ENCODE assay signal across 21 cellular contexts in the genomic region with DNA sequence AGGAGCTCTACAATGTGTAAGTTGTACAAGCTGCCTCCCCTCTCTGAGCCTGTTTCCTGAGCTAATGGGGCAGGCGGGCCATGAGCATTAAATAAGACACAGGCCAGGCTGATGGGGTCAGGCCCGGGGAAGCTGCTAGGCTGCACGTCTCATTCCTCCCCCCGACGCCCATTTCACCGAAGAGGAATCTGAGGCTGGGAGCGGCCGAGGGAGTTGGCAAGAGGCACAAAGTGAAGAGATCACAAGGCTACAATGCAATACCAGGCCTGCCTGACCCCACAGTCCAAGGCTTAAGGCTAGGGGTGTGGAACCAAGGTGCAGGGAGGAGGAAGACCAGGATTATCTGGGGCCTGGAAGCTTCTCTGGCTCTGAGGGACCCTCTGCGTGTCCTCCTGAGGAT. TPM values are rescaled to one million over a fixed set of nuclear protein-coding genes. Genes with fewer than 3 reads are reported as not detected.
DNase-seq lines count a peak whose midpoint lies in the region; ATAC-seq and TF ChIP-seq lines count a peak whose summit lies in the region.
"Had no signal": no experiment of that assay in that cellular context is flagged by ENCODE, and none has a peak within 500 bp of the region (broad histone marks: within the 10 kb centered on the region; RNA-seq: fewer than 3 reads in every experiment).

No MANE protein-coding gene starts in this region.

- ATAC-seq in Right ventricle myocardium inferior (peak; percentile 14), HG02981 (IDR thresholded peaks at IDR 0.05; ENCODE audit: unreplicated experiment) (no peak), GM19035 (IDR thresholded peaks at IDR 0.05; ENCODE audit: unreplicated experiment) (no peak)
- ATAC-seq: activated T-helper 17 cell treated with anti-CD3 and anti-CD28 coated beads, Interleukin-2, amount 50 U/mL, for 72 hours; stimulated activated effector memory CD8-positive, alpha-beta T cell treated with anti-CD3 and anti-CD28 coated beads, Interleukin-12 subunit alpha, Interleukin-12 subunit beta, amount 100 ng/mL, for 72 hours had no signal

- H3K9me3 ChIP-seq in neural progenitor cell (ENCODE audit: low read depth) (no peaks in the 10 kb centered on the region), vagina (no peaks in the 10 kb centered on the region)

- peaks cover 13% of the 10 kb centered on the region for H3K27me3 Mint-ChIP-seq in neural progenitor cell (ENCODE audit: insufficient read depth, low read depth)
- H3K27me3 Mint-ChIP-seq in activated T-cell treated with anti-CD3 and anti-CD28 coated beads, Interleukin-2, amount 50 U/mL, for 24 hours: no peaks in the 10 kb centered on the region
- H3K27me3 Mint-ChIP-seq: activated CD4-positive, alpha-beta memory T cell treated with anti-CD3 and anti-CD28 coated beads for 36 hours; activated T-helper 17 cell treated with anti-CD3 and anti-CD28 coated beads, Interleukin-2, amount 50 U/mL, for 72 hours had no signal

- H3K36me3 ChIP-seq in neural progenitor cell (no peaks in the 10 kb centered on the region), vagina (peaks cover 0 to 39% of the 10 kb centered on the region in 2 donors)

- H4K20me1 ChIP-seq in neural progenitor cell (ENCODE audit: low read depth): no peaks in the 10 kb centered on the region

- H3K4me2 ChIP-seq in neural progenitor cell: no peak overlapping the region

- no peak overlapping the region for H3K4me3 Mint-ChIP-seq in neural progenitor cell
- H3K4me3 Mint-ChIP-seq in activated T-cell treated with anti-CD3 and anti-CD28 coated beads, Interleukin-2, amount 50 U/mL, for 24 hours: no peak overlapping the region
- H3K4me3 Mint-ChIP-seq: activated CD4-positive, alpha-beta memory T cell treated with anti-CD3 and anti-CD28 coated beads for 36 hours; activated T-helper 17 cell treated with anti-CD3 and anti-CD28 coated beads, Interleukin-2, amount 50 U/mL, for 72 hours; stimulated activated effector memory CD8-positive, alpha-beta T cell treated with anti-CD3 and anti-CD28 coated beads, Interleukin-12 subunit alpha, Interleukin-12 subunit beta, amount 100 ng/mL, for 72 hours had no signal

- H3K27ac ChIP-seq in neural progenitor cell (no peak overlapping the region), vagina (peak overlapping the region; percentile 78)
- H3K27ac ChIP-seq: 22Rv1 had no signal

- DNase-seq in Right ventricle myocardium inferior (ENCODE audit: missing footprints): no peak
- DNase-seq in cardiac septum (ENCODE audit: low spot score): no peak
- peak; percentile 43 for DNase-seq in fibroblast of gingiva (ENCODE audit: low read depth)
- no peak for DNase-seq in neural progenitor cell (ENCODE audit: low spot score)
- DNase-seq in vagina (ENCODE audit: extremely low spot score in 2 of 2): no peak
- no peak for DNase-seq in activated T-cell treated with anti-CD3 and anti-CD28 coated beads, Interleukin-2, amount 50 U/mL, for 24 hours
- DNase-seq: activated CD4-positive, alpha-beta memory T cell treated with anti-CD3 and anti-CD28 coated beads for 36 hours; anterior cingulate cortex; COR-L47; H7; Kasumi-1; kidney; NCI-H187; stimulated activated CD4-positive, alpha-beta T cell treated with anti-CD3 and anti-CD28 coated beads, Interleukin-4, amount 100 ng/mL, for 4 hours had no signal

- no peaks in the 10 kb centered on the region for H3F3A ChIP-seq in neural progenitor cell (ENCODE audit: low read depth)

- TF ChIP-seq CTCF in neural progenitor cell (IDR thresholded peaks at IDR 0.05) (no peak), vagina (IDR thresholded peaks at IDR 0.05) (no peak)

- H3K79me2 ChIP-seq in neural progenitor cell (ENCODE audit: low read depth): no peaks in the 10 kb centered on the region

- H3K4me1 Mint-ChIP-seq in neural progenitor cell: peaks cover 32% of the 10 kb centered on the region
- peaks cover under 1% of the 10 kb centered on the region for H3K4me1 Mint-ChIP-seq in activated T-cell treated with anti-CD3 and anti-CD28 coated beads, Interleukin-2, amount 50 U/mL, for 24 hours (ENCODE audit: low read depth)

- no peak overlapping the region for H3K9ac ChIP-seq in neural progenitor cell

- TF ChIP-seq POLR2A in vagina (IDR thresholded peaks at IDR 0.05): no peak

- H3K27me3 ChIP-seq in neural progenitor cell: no peaks in the 10 kb centered on the region
- no peaks in the 10 kb centered on the region for H3K27me3 ChIP-seq in vagina

- H3K4me3 ChIP-seq in neural progenitor cell (no peak overlapping the region), vagina (no peak overlapping the region)

- H3K27ac Mint-ChIP-seq in neural progenitor cell: peak overlapping the region; percentile 33
- no peak overlapping the region for H3K27ac Mint-ChIP-seq in activated T-cell treated with anti-CD3 and anti-CD28 coated beads, Interleukin-2, amount 50 U/mL, for 24 hours
- H3K27ac Mint-ChIP-seq: activated CD4-positive, alpha-beta memory T cell treated with anti-CD3 and anti-CD28 coated beads for 36 hours; activated T-helper 17 cell treated with anti-CD3 and anti-CD28 coated beads, Interleukin-2, amount 50 U/mL, for 72 hours had no signal

- intact Hi-C loops in Right ventricle myocardium inferior (cut with DNase I): no loop called here
- intact Hi-C loops in cardiac septum (cut with DNase I): no loop called here
- intact Hi-C loops in vagina (cut with DNase I): no loop called here

- H2AFZ ChIP-seq in neural progenitor cell (replicated peaks): no peak overlapping the region

- no peaks in the 10 kb centered on the region for H3K36me3 Mint-ChIP-seq in neural progenitor cell
- H3K36me3 Mint-ChIP-seq in activated T-cell treated with anti-CD3 and anti-CD28 coated beads, Interleukin-2, amount 50 U/mL, for 24 hours (ENCODE audit: low read depth): no peaks in the 10 kb centered on the region
- H3K36me3 Mint-ChIP-seq: activated CD4-positive, alpha-beta memory T cell treated with anti-CD3 and anti-CD28 coated beads for 36 hours had no signal

- H3K4me1 ChIP-seq in neural progenitor cell (peaks cover 8% of the 10 kb centered on the region), vagina (peaks cover 64% of the 10 kb centered on the region)

- H3K9me3 Mint-ChIP-seq in neural progenitor cell: no peaks in the 10 kb centered on the region
- H3K9me3 Mint-ChIP-seq in activated T-cell treated with anti-CD3 and anti-CD28 coated beads, Interleukin-2, amount 50 U/mL, for 24 hours: no peaks in the 10 kb centered on the region
- H3K9me3 Mint-ChIP-seq: activated CD4-positive, alpha-beta memory T cell treated with anti-CD3 and anti-CD28 coated beads for 36 hours; activated T-helper 17 cell treated with anti-CD3 and anti-CD28 coated beads, Interleukin-2, amount 50 U/mL, for 72 hours; stimulated activated effector memory CD8-positive, alpha-beta T cell treated with anti-CD3 and anti-CD28 coated beads, Interleukin-12 subunit alpha, Interleukin-12 subunit beta, amount 100 ng/mL, for 72 hours had no signal

RNA-seq across cellular contexts. Expression of a gene that starts 19.4 kb away (rescaled TPM):
- total RNA-seq in Right ventricle myocardium inferior: 66.3 TPM
- 54.8 TPM for total RNA-seq in cardiac septum
- 9.0 and 12.9 TPM in 2 replicates for total RNA-seq in neural progenitor cell (ENCODE audit: low replicate concordance)
- 96.5 TPM for total RNA-seq in vagina

RNA-seq across cellular contexts. Expression of a gene that starts 44.1 kb away (rescaled TPM):
- not detected for total RNA-seq in Right ventricle myocardium inferior
- not detected for total RNA-seq in cardiac septum
- total RNA-seq in neural progenitor cell (ENCODE audit: low replicate concordance): not detected in 2 replicates
- not detected for total RNA-seq in vagina
- total RNA-seq: activated CD4-positive, alpha-beta memory T cell treated with anti-CD3 and anti-CD28 coated beads for 36 hours; activated T-helper 17 cell treated with anti-CD3 and anti-CD28 coated beads, Interleukin-2, amount 50 U/mL, for 72 hours; glomerular endothelial cell; H7; kidney; renal cortical epithelial cell had no signal

RNA-seq across cellular contexts. Expression of a gene that starts 58.6 kb away (rescaled TPM):
- total RNA-seq in Right ventricle myocardium inferior (not detected), cardiac septum (not detected), neural progenitor cell (ENCODE audit: low replicate concordance) (not detected in 2 replicates), vagina (not detected)
- total RNA-seq: activated CD4-positive, alpha-beta memory T cell treated with anti-CD3 and anti-CD28 coated beads for 36 hours; activated T-helper 17 cell treated with anti-CD3 and anti-CD28 coated beads, Interleukin-2, amount 50 U/mL, for 72 hours; glomerular endothelial cell; kidney; renal cortical epithelial cell had no signal
